Comparison of ENCODE assay signal across 8 cellular contexts in genomic region chr5:62354028-62354874, GRCh38. TPM values are rescaled to one million over a fixed set of nuclear protein-coding genes. Genes with fewer than 3 reads are reported as not detected.
A peak's percentile ranks its signal among the peaks of the same experiment; 100 is the strongest.
DNase-seq lines count a peak whose midpoint lies in the region; ATAC-seq, FAIRE-seq and TF ChIP-seq lines count a peak whose summit lies in the region.

No MANE protein-coding gene starts in this region.

- H3K4me1 ChIP-seq in CD4-positive, CD25-positive, alpha-beta regulatory T cell (ENCODE audit: control insufficient read depth, insufficient read depth, low read length, poor library complexity, severe bottlenecking), result peaks cover 4% of the 10 kb centered on the region
- H3K4me1 ChIP-seq in K562 (replicated peaks in 1 of 2; ENCODE audit: control insufficient read depth in 2 of 2, insufficient read depth in 2 of 2, low read length in 2 of 2) (no peaks in the 10 kb centered on the region), liver (ENCODE audit: control insufficient read depth in 4 of 4, insufficient read depth in 4 of 4, low read length in 3 of 4) (no peaks in the 10 kb centered on the region), vagina (no peaks in the 10 kb centered on the region)

- intact Hi-C loops in K562 (cut with micrococcal nuclease) (loop anchor here (5.0 kb wide), 1 partner anchor 117 kb away; no protein-coding TSS in a partner anchor), vagina (cut with DNase I) (no loop called here)

- BruUV-seq in K562 (replicated peaks; lab: Mats Ljungman, UMichigan), result no TSS peak

- H3K79me2 ChIP-seq in K562 (ENCODE audit: control insufficient read depth, insufficient read depth, low read length), result peaks cover 3% of the 10 kb centered on the region; the same call in 1 of the 3 replicates

- H3K27me3 Mint-ChIP-seq in CD4-positive, CD25-positive, alpha-beta regulatory T cell, result no peaks in the 10 kb centered on the region

- peak; percentile 77 to 86 for TF ChIP-seq RAD21 in K562 (CRISPR knock-in tag; conservative IDR thresholded peaks at IDR 0.05 in 1 of 2, IDR thresholded peaks at IDR 0.05 in 1 of 2)
- TF ChIP-seq RAD21 in liver (IDR thresholded peaks at IDR 0.05), result peak; percentile 80 to 85

- peak; percentile 42 to 70 (median 54); a peak in 4 of 6 replicates for TF ChIP-seq CTCF in K562 (IDR thresholded peaks at IDR 0.05 in 2 of 3, conservative IDR thresholded peaks at IDR 0.05 in 1 of 3; ENCODE audit: insufficient read depth in 2 of 3, low read depth in 1 of 3, low read length in 3 of 3)
- peak; percentile 63 for TF ChIP-seq CTCF in liver (IDR thresholded peaks at IDR 0.05; ENCODE audit: low read depth, low read length, missing input control)
- peak; percentile 59 to 67 (median 65) for TF ChIP-seq CTCF in vagina (IDR thresholded peaks at IDR 0.05)

- peaks cover 6 to 14% (median 10%) of the 10 kb centered on the region in 4 donors for H3K4me1 Mint-ChIP-seq in CD4-positive, CD25-positive, alpha-beta regulatory T cell

- CTCF ChIA-PET in K562 (lab: Yijun Ruan, JAX; ENCODE audit: low intra/inter-chr PET ratio), result interaction anchor here (3.0 kb wide), 1 partner anchor 130 kb away, joined by 13 read pairs; no protein-coding TSS in a partner anchor

- H3K36me3 Mint-ChIP-seq in CD4-positive, CD25-positive, alpha-beta regulatory T cell, result peaks cover 21% of the 10 kb centered on the region

- no peaks in the 10 kb centered on the region for H3K27me3 ChIP-seq in CD4-positive, CD25-positive, alpha-beta regulatory T cell (ENCODE audit: control insufficient read depth, insufficient read depth, low read length)
- H3K27me3 ChIP-seq in K562 (ENCODE audit: control insufficient read depth in 2 of 2, insufficient read depth in 2 of 2, low read length in 2 of 2) (no peaks in the 10 kb centered on the region), liver (ENCODE audit: control insufficient read depth in 4 of 4, insufficient read depth in 4 of 4, low read length in 3 of 4) (no peaks in the 10 kb centered on the region), vagina (no peaks in the 10 kb centered on the region)

- TF ChIP-seq EP300 in K562 (IDR thresholded peaks at IDR 0.05; ENCODE audit: low read length), result no peak

- H4K20me1 ChIP-seq in K562 (replicated peaks; ENCODE audit: control insufficient read depth, insufficient read depth, low read length), result no peaks in the 10 kb centered on the region

- peak overlapping the region; percentile 41 for H3K27ac ChIP-seq in CD4-positive, CD25-positive, alpha-beta regulatory T cell (ENCODE audit: insufficient read depth, low read length, poor library complexity, severe bottlenecking)
- no peak overlapping the region for H3K27ac ChIP-seq in K562 (ENCODE audit: extremely low read depth, low read depth, low read length)
- H3K27ac ChIP-seq in liver (ENCODE audit: low read depth in 1 of 2, low read length in 2 of 2), result no peak overlapping the region
- no peak overlapping the region for H3K27ac ChIP-seq in vagina

- peak in 2 of 3 donors; percentile 59 to 74 for DNase-seq in CD4-positive, CD25-positive, alpha-beta regulatory T cell
- DNase-seq in NCI-H2029 treated with DMSO at 0.1 percent for 48 hours (lab: John Stamatoyannopoulos, UW), result peak; percentile 11
- DNase-seq in K562 (ENCODE audit: extremely low read depth in 1 of 4, low spot score in 3 of 4), result peak; percentile 23 to 54 (median 42)
- DNase-seq in vagina (ENCODE audit: extremely low spot score in 2 of 2), result no peak
- no peak for DNase-seq in stimulated activated CD8-positive, alpha-beta memory T cell treated with anti-CD3 and anti-CD28 coated beads, Interleukin-4, amount 100 ng/mL, for 48 hours

- TF ChIP-seq POLR2A in K562 (conservative IDR thresholded peaks at IDR 0.05), result no peak
- TF ChIP-seq POLR2A in vagina (IDR thresholded peaks at IDR 0.05), result no peak

- peaks cover 86% of the 10 kb centered on the region for H3K36me3 ChIP-seq in CD4-positive, CD25-positive, alpha-beta regulatory T cell (ENCODE audit: control insufficient read depth, insufficient read depth, low read length)
- H3K36me3 ChIP-seq in K562 (ENCODE audit: control insufficient read depth, insufficient read depth, low read length), result peaks cover 82% of the 10 kb centered on the region
- H3K36me3 ChIP-seq in liver (ENCODE audit: control insufficient read depth in 4 of 4, insufficient read depth in 3 of 4, low read depth in 1 of 4, low read length in 3 of 4), result peaks cover 2 to 7% (median 4%) of the 10 kb centered on the region in 4 donors
- H3K36me3 ChIP-seq in vagina, result peaks cover 0 to 29% of the 10 kb centered on the region in 2 donors

- no peak for FAIRE-seq in K562 (lab: Jason Lieb, UNC)

- POLR2A ChIA-PET in K562 (lab: Yijun Ruan, JAX), result interaction anchor here (0.6 kb wide), 1 partner anchor 14 kb away, joined by 3 read pairs; no protein-coding TSS in a partner anchor

- no peaks in the 10 kb centered on the region for H3K9me3 ChIP-seq in CD4-positive, CD25-positive, alpha-beta regulatory T cell (ENCODE audit: control insufficient read depth in 2 of 2, low read length in 2 of 2)
- no peaks in the 10 kb centered on the region for H3K9me3 ChIP-seq in K562 (replicated peaks; ENCODE audit: control insufficient read depth, insufficient read depth, low read depth, low read length)
- H3K9me3 ChIP-seq in liver (ENCODE audit: control insufficient read depth in 4 of 4, low read length in 3 of 4), result no peaks in the 10 kb centered on the region
- no peaks in the 10 kb centered on the region for H3K9me3 ChIP-seq in vagina

- in situ Hi-C loops in K562 (cut with MboI), result no loop called here

- H3K9ac ChIP-seq in K562 (ENCODE audit: insufficient read depth in 1 of 2, low read depth in 2 of 2, low read length in 2 of 2), result no peak overlapping the region
- H3K9ac ChIP-seq in liver (ENCODE audit: low read depth in 1 of 2, low read length in 2 of 2), result no peak overlapping the region

- peak; percentile 65 to 66 for ATAC-seq in CD4-positive, CD25-positive, alpha-beta regulatory T cell (ENCODE audit: low read depth in 2 of 2)
- ATAC-seq in GM18498 (IDR thresholded peaks at IDR 0.05; ENCODE audit: unreplicated experiment), result peak; percentile 86
- ATAC-seq in HG02763 (IDR thresholded peaks at IDR 0.05; ENCODE audit: unreplicated experiment), result peak; percentile 76
- ATAC-seq in K562, result peak; percentile 77

- no peaks in the 10 kb centered on the region for H3K9me3 Mint-ChIP-seq in CD4-positive, CD25-positive, alpha-beta regulatory T cell

- H3K4me3 ChIP-seq in CD4-positive, CD25-positive, alpha-beta regulatory T cell (ENCODE audit: low read depth, low read length), result no peak overlapping the region
- H3K4me3 ChIP-seq in K562 (no peak overlapping the region), liver (ENCODE audit: low read depth in 1 of 3, low read length in 3 of 3) (no peak overlapping the region), vagina (no peak overlapping the region)

- no peak overlapping the region for H2AFZ ChIP-seq in K562 (ENCODE audit: low read depth, low read length)

- no peak overlapping the region for H3K4me2 ChIP-seq in K562 (ENCODE audit: insufficient read depth, low read length)

- peak overlapping the region in 2 of 3 donors; percentile 14 to 42 for H3K27ac Mint-ChIP-seq in CD4-positive, CD25-positive, alpha-beta regulatory T cell

- no peak overlapping the region for H3K4me3 Mint-ChIP-seq in CD4-positive, CD25-positive, alpha-beta regulatory T cell

- no peaks in the 10 kb centered on the region for H3K9me1 ChIP-seq in K562 (ENCODE audit: control insufficient read depth, insufficient read depth, low read length)

RNA-seq across cellular contexts. Expression of gene KIF2A, which starts 48.2 kb away (rescaled TPM):
- total RNA-seq in CD4-positive, CD25-positive, alpha-beta regulatory T cell, result 114 TPM
- 100 to 1,000 TPM; 135 to 191 (median 174) TPM for polyA plus RNA-seq in CD4-positive, CD25-positive, alpha-beta regulatory T cell
- total RNA-seq in K562 (2011; cell fraction: chromatin; rRNA removed; ENCODE audit: low replicate concordance), result 61.3 and 233 TPM in 2 replicates
- total RNA-seq in K562 (2011; cell fraction: nucleolus; rRNA removed), result 22.8 and 41.1 TPM in 2 replicates
- total RNA-seq in K562 (2011; cell fraction: nucleoplasm; rRNA removed), result 69.0 and 96.6 TPM in 2 replicates
- total RNA-seq in K562 (2014; rRNA removed) (53.6 and 61.9 TPM in 2 replicates), K562 (2014; rRNA removed; fragmentation: Illumina TruSeq; extraction: Trizol) (97.1 and 114 TPM in 2 replicates), K562 (2015; rRNA removed; fragmentation: Illumina TruSeq; extraction: Trizol) (74.4 and 77.6 TPM in 2 replicates), K562 (2021) (84.7 and 90.6 TPM in 2 replicates), liver (10 to 100 TPM in 1 of 2 donors, 1 to 10 TPM in 1; 7.2 to 17.5 TPM), vagina (30.2 TPM)
- polyA plus RNA-seq in K562 (2011; rRNA removed) (47.9 and 83.4 TPM in 2 replicates), K562 (2014; fragmentation: Illumina TruSeq; extraction: Trizol) (117 and 126 TPM in 2 replicates), K562 (2014; fragmentation: Nextera tagmentation; extraction: Ambion mirVana) (10 to 100 TPM; 42.6 to 48.3 TPM), K562 (2014; rRNA removed) (57.2 and 60.4 TPM in 2 replicates), liver (1 to 10 TPM; 3.8 to 6.3 TPM)
- polyA plus RNA-seq in K562 (2011; cell fraction: cytosol; rRNA removed), result 16.3 and 32.6 TPM in 2 replicates
- polyA plus RNA-seq in K562 (2011; cell fraction: nucleus; rRNA removed), result 22.2 and 27.0 TPM in 2 replicates
- 68.3 and 93.3 TPM in 2 replicates for polyA plus RNA-seq in K562 (2012)
- polyA minus RNA-seq in K562 (2011; rRNA and poly(A)+ RNA removed), result 210 and 230 TPM in 2 replicates
- polyA minus RNA-seq in K562 (2011; cell fraction: cytosol; rRNA and poly(A)+ RNA removed), result 73.6 and 84.8 TPM in 2 replicates
- polyA minus RNA-seq in K562 (2011; cell fraction: nucleus; rRNA and poly(A)+ RNA removed), result 28.1 and 45.8 TPM in 2 replicates

RNA-seq across cellular contexts. Expression of gene DIMT1, which starts 49.5 kb away (rescaled TPM):
- 15.8 TPM for total RNA-seq in CD4-positive, CD25-positive, alpha-beta regulatory T cell
- polyA plus RNA-seq in CD4-positive, CD25-positive, alpha-beta regulatory T cell, result 10 to 100 TPM; 44.3 to 57.2 (median 49.2) TPM
- 25.7 and 41.2 TPM in 2 replicates for total RNA-seq in K562 (2011; cell fraction: chromatin; rRNA removed; ENCODE audit: low replicate concordance)
- 17.6 and 19.8 TPM in 2 replicates for total RNA-seq in K562 (2011; cell fraction: nucleolus; rRNA removed)
- total RNA-seq in K562 (2011; cell fraction: nucleoplasm; rRNA removed), result 20.8 and 26.9 TPM in 2 replicates
- total RNA-seq in K562 (2014; rRNA removed) (66.8 and 117 TPM in 2 replicates), K562 (2014; rRNA removed; fragmentation: Illumina TruSeq; extraction: Trizol) (54.1 and 67.6 TPM in 2 replicates), K562 (2015; rRNA removed; fragmentation: Illumina TruSeq; extraction: Trizol) (47.2 and 48.5 TPM in 2 replicates), K562 (2021) (64.3 and 64.5 TPM in 2 replicates), liver (10 to 100 TPM in 1 of 2 donors, 1 to 10 TPM in 1; 8.8 to 12.6 TPM), vagina (25.5 TPM)
- polyA plus RNA-seq in K562 (2011; rRNA removed) (56.4 and 85.3 TPM in 2 replicates), K562 (2014; fragmentation: Illumina TruSeq; extraction: Trizol) (54.9 and 59.1 TPM in 2 replicates), K562 (2014; fragmentation: Nextera tagmentation; extraction: Ambion mirVana) (10 to 100 TPM; 28.9 to 39.9 TPM), K562 (2014; rRNA removed) (53.3 and 73.8 TPM in 2 replicates), liver (10 to 100 TPM in 1 of 2 donors, 1 to 10 TPM in 1; 7.9 to 10.8 TPM)
- 28.3 and 31.9 TPM in 2 replicates for polyA plus RNA-seq in K562 (2011; cell fraction: cytosol; rRNA removed)
- 38.6 and 42.2 TPM in 2 replicates for polyA plus RNA-seq in K562 (2011; cell fraction: nucleus; rRNA removed)
- 49.7 and 50.9 TPM in 2 replicates for polyA plus RNA-seq in K562 (2012)
- 43.7 and 59.4 TPM in 2 replicates for polyA minus RNA-seq in K562 (2011; rRNA and poly(A)+ RNA removed)
- 13.9 and 21.2 TPM in 2 replicates for polyA minus RNA-seq in K562 (2011; cell fraction: cytosol; rRNA and poly(A)+ RNA removed)
- 20.9 and 21.4 TPM in 2 replicates for polyA minus RNA-seq in K562 (2011; cell fraction: nucleus; rRNA and poly(A)+ RNA removed)

RNA-seq across cellular contexts. Expression of gene IPO11, which starts 58.3 kb away (rescaled TPM):
- 23.3 TPM for total RNA-seq in CD4-positive, CD25-positive, alpha-beta regulatory T cell
- 1 to 10 TPM; 3.7 to 9.5 (median 5.5) TPM for polyA plus RNA-seq in CD4-positive, CD25-positive, alpha-beta regulatory T cell
- total RNA-seq in K562 (2011; cell fraction: chromatin; rRNA removed; ENCODE audit: low replicate concordance), result 185 and 259 TPM in 2 replicates
- total RNA-seq in K562 (2011; cell fraction: nucleolus; rRNA removed), result 33.7 and 40.3 TPM in 2 replicates
- 102 and 134 TPM in 2 replicates for total RNA-seq in K562 (2011; cell fraction: nucleoplasm; rRNA removed)
- total RNA-seq in K562 (2014; rRNA removed) (44.6 and 57.7 TPM in 2 replicates), K562 (2014; rRNA removed; fragmentation: Illumina TruSeq; extraction: Trizol) (94.0 and 105 TPM in 2 replicates), K562 (2015; rRNA removed; fragmentation: Illumina TruSeq; extraction: Trizol) (66.9 and 70.9 TPM in 2 replicates), K562 (2021) (96.0 and 101 TPM in 2 replicates), liver (10 to 100 TPM; 11.9 to 20.6 TPM), vagina (31.2 TPM)
- polyA plus RNA-seq in K562 (2011; rRNA removed) (71.6 and 85.9 TPM in 2 replicates), K562 (2014; fragmentation: Illumina TruSeq; extraction: Trizol) (82.1 and 91.6 TPM in 2 replicates), K562 (2014; fragmentation: Nextera tagmentation; extraction: Ambion mirVana) (10 to 100 TPM; 39.5 to 45.4 TPM), K562 (2014; rRNA removed) (35.4 and 38.7 TPM in 2 replicates), liver (1 to 10 TPM; 4.7 to 6.0 TPM)
- polyA plus RNA-seq in K562 (2011; cell fraction: cytosol; rRNA removed), result 46.8 and 52.7 TPM in 2 replicates
- 55.7 and 69.0 TPM in 2 replicates for polyA plus RNA-seq in K562 (2011; cell fraction: nucleus; rRNA removed)
- polyA plus RNA-seq in K562 (2012), result 29.9 and 34.4 TPM in 2 replicates
- polyA minus RNA-seq in K562 (2011; rRNA and poly(A)+ RNA removed), result 273 and 294 TPM in 2 replicates
- 64.4 and 95.9 TPM in 2 replicates for polyA minus RNA-seq in K562 (2011; cell fraction: cytosol; rRNA and poly(A)+ RNA removed)
- 62.2 and 109 TPM in 2 replicates for polyA minus RNA-seq in K562 (2011; cell fraction: nucleus; rRNA and poly(A)+ RNA removed)

Comparison
In these comparisons a context has a peak if more than half of its experiments do, and no peak if none do; other contexts are left out.
1. DNase-seq: peak in CD4-positive, CD25-positive, alpha-beta regulatory T cell (2 of 3), NCI-H2029 treated with DMSO at 0.1 percent for 48 hours (single experiment) and K562 (4 of 4); none in vagina (0 of 2) and stimulated activated CD8-positive, alpha-beta memory T cell treated with anti-CD3 and anti-CD28 coated beads, Interleukin-4, amount 100 ng/mL, for 48 hours (single experiment).
2. Peak in every context shown above with its lines, with median percentiles within 50 percentile points of each other: ATAC-seq and CTCF ChIP-seq.